Comparison of ENCODE assay signal across 18 cellular contexts in the genomic region with DNA sequence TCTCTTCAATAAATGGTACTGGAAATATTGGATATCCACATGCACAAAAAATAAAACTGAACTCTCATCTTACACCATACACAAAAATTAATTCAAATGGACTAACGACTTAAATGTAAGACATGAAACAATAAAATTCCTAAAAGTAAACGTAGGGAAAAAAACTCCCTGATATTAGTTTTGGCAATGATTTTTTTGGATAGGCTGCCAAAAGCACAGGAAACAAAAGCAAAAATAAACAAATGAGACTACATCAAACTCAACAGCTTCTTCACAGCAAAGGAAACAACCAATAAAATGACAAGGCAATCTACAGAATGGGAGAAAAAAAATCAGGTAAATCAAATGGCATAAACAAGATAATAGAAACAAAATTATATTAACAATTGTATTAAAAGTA.
"Had no signal": no experiment of that assay in that cellular context is flagged by ENCODE, and none has a peak within 500 bp of the region (broad histone marks: within the 10 kb centered on the region; RNA-seq: fewer than 3 reads in every experiment).

No MANE protein-coding gene starts in this region.

- H3K9me3 Mint-ChIP-seq: activated naive CD4-positive, alpha-beta T cell treated with anti-CD3 and anti-CD28 coated beads, Interleukin-2, amount 50 U/mL, for 72 hours; activated T-helper 1 cell treated with anti-CD3 and anti-CD28 coated beads, Interleukin-12 subunit alpha, Interleukin-12 subunit beta, Interleukin-2, Interleukin-4 antibody, amounts not matched to agents 30 ng/mL and 10 ng/mL and 1 ng/mL, durations not matched to agents 14 hours and 24 hours and 36 hours; natural killer cell treated with Interleukin-12 subunit alpha and Interleukin-12 subunit beta and Interleukin-15 and Interleukin-18, amount 100 ng/mL, for 72 hours; stimulated activated naive B cell treated with anti-CD40 and anti-IgM and Interleukin-4, amounts not matched to agents 10 μg/mL and 1 μg/mL and 100 μg/mL, for 72 hours had no signal

- H3K27me3 Mint-ChIP-seq: natural killer cell treated with Interleukin-12 subunit alpha and Interleukin-12 subunit beta and Interleukin-15 and Interleukin-18, amount 100 ng/mL, for 72 hours; stimulated activated naive B cell treated with anti-CD40 and anti-IgM and Interleukin-4, amounts not matched to agents 10 μg/mL and 1 μg/mL and 100 μg/mL, for 72 hours had no signal

- DNase-seq: activated CD4-positive, alpha-beta T cell treated with anti-CD3 and anti-CD28 coated beads, Interleukin-2, amount 50 U/mL, for 4 hours; activated gamma-delta T cell treated with Interleukin-2 at 50 U/mL for 16 hours; body of pancreas; caudate nucleus; hypothalamus; islet precursor cell; lower lobe of right lung; sigmoid colon; spleen; stimulated activated CD4-positive, alpha-beta T cell treated with anti-CD3 and anti-CD28 coated beads, Interleukin-4, amount 100 ng/mL, for 4 hours; stimulated activated naive B cell treated with anti-CD40 and anti-IgM and Interleukin-4, amounts not matched to agents 10 μg/mL and 1 μg/mL and 100 μg/mL, for 72 hours; T-helper 2 cell; upper lobe of left lung had no signal

- ATAC-seq: activated naive CD4-positive, alpha-beta T cell treated with anti-CD3 and anti-CD28 coated beads, Interleukin-2, amount 50 U/mL, for 72 hours; body of pancreas; lower lobe of right lung; natural killer cell treated with Interleukin-12 subunit alpha and Interleukin-12 subunit beta and Interleukin-15 and Interleukin-18, amount 100 ng/mL, for 72 hours; stimulated activated naive B cell treated with anti-CD40 and anti-IgM and Interleukin-4, amounts not matched to agents 10 μg/mL and 1 μg/mL and 100 μg/mL, for 72 hours had no signal

- H3K27ac Mint-ChIP-seq: activated naive CD4-positive, alpha-beta T cell treated with anti-CD3 and anti-CD28 coated beads, Interleukin-2, amount 50 U/mL, for 72 hours; activated T-helper 1 cell treated with anti-CD3 and anti-CD28 coated beads, Interleukin-12 subunit alpha, Interleukin-12 subunit beta, Interleukin-2, Interleukin-4 antibody, amounts not matched to agents 30 ng/mL and 10 ng/mL and 1 ng/mL, durations not matched to agents 14 hours and 24 hours and 36 hours; natural killer cell treated with Interleukin-12 subunit alpha and Interleukin-12 subunit beta and Interleukin-15 and Interleukin-18, amount 100 ng/mL, for 72 hours; stimulated activated naive B cell treated with anti-CD40 and anti-IgM and Interleukin-4, amounts not matched to agents 10 μg/mL and 1 μg/mL and 100 μg/mL, for 72 hours had no signal

- H3K4me3 ChIP-seq: body of pancreas, esophagus muscularis mucosa, lower lobe of right lung, sigmoid colon, spleen, thoracic aorta, upper lobe of left lung had no signal

- H3K4me3 Mint-ChIP-seq: activated T-helper 1 cell treated with anti-CD3 and anti-CD28 coated beads, Interleukin-12 subunit alpha, Interleukin-12 subunit beta, Interleukin-2, Interleukin-4 antibody, amounts not matched to agents 30 ng/mL and 10 ng/mL and 1 ng/mL, durations not matched to agents 14 hours and 24 hours and 36 hours; natural killer cell treated with Interleukin-12 subunit alpha and Interleukin-12 subunit beta and Interleukin-15 and Interleukin-18, amount 100 ng/mL, for 72 hours; stimulated activated naive B cell treated with anti-CD40 and anti-IgM and Interleukin-4, amounts not matched to agents 10 μg/mL and 1 μg/mL and 100 μg/mL, for 72 hours had no signal

- H3K4me1 Mint-ChIP-seq: stimulated activated naive B cell treated with anti-CD40 and anti-IgM and Interleukin-4, amounts not matched to agents 10 μg/mL and 1 μg/mL and 100 μg/mL, for 72 hours had no signal
